ENCODE assay signal across 14 cellular contexts in genomic region chr1:224041032-224041431, GRCh38.
DNase-seq lines count a peak whose midpoint lies in the region; ATAC-seq, FAIRE-seq and TF ChIP-seq lines count a peak whose summit lies in the region.
"Had no signal": no experiment of that assay in that cellular context is flagged by ENCODE, and none has a peak within 500 bp of the region (broad histone marks: within the 10 kb centered on the region; RNA-seq: fewer than 3 reads in every experiment).

No MANE protein-coding gene starts in this region.

- 0 out of 3 replicates have a peak, but pooled peaks cover 4% of the 10 kb centered on the region for H3K36me3 Mint-ChIP-seq in GM23338 (ENCODE audit: low read depth)
- H3K36me3 Mint-ChIP-seq: CD8-positive, alpha-beta memory T cell had no signal

- H3K79me2 ChIP-seq in GM23338 (replicated peaks; ENCODE audit: insufficient read depth) (no peaks in the 10 kb centered on the region), GM12878 (ENCODE audit: control insufficient read depth, insufficient read depth, low read length) (no peaks in the 10 kb centered on the region), fibroblast of lung (ENCODE audit: control insufficient read depth, insufficient read depth, low read length) (no peaks in the 10 kb centered on the region)

- no peaks in the 10 kb centered on the region for H3F3A ChIP-seq in GM23338 (replicated peaks; ENCODE audit: low read depth)

- H3K27me3 ChIP-seq in GM23338 (ENCODE audit: insufficient read depth) (no peaks in the 10 kb centered on the region), GM12878 (replicated peaks in 1 of 2; ENCODE audit: control insufficient read depth in 2 of 2, insufficient read depth in 2 of 2, low read length in 1 of 2) (peaks cover 0 to 3% of the 10 kb centered on the region in 2 experiments; a peak in 2 of 4 replicates), fibroblast of lung (ENCODE audit: control insufficient read depth, insufficient read depth, low read length) (no peaks in the 10 kb centered on the region), ascending aorta (no peaks in the 10 kb centered on the region), gastrocnemius medialis (no peaks in the 10 kb centered on the region), upper lobe of left lung (no peaks in the 10 kb centered on the region)

- H3K9me3 ChIP-seq in GM12878 (replicated peaks; ENCODE audit: control insufficient read depth, insufficient read depth, low read length) (no peaks in the 10 kb centered on the region), fibroblast of lung (ENCODE audit: control insufficient read depth, insufficient read depth, low read depth, low read length) (no peaks in the 10 kb centered on the region), ascending aorta (no peaks in the 10 kb centered on the region), gastrocnemius medialis (no peaks in the 10 kb centered on the region), upper lobe of left lung (no peaks in the 10 kb centered on the region)
- H3K9me3 ChIP-seq: A549, Caco-2 had no signal

- H3K9ac ChIP-seq in GM12878 (ENCODE audit: control insufficient read depth, insufficient read depth, low read length): no peak overlapping the region
- no peak overlapping the region for H3K9ac ChIP-seq in fibroblast of lung (ENCODE audit: insufficient read depth, low read length)

- H3K4me1 ChIP-seq in GM23338 (ENCODE audit: insufficient read depth): no peaks in the 10 kb centered on the region
- no peaks in the 10 kb centered on the region for H3K4me1 ChIP-seq in GM12878 (ENCODE audit: control insufficient read depth, insufficient read depth, low read length)
- peaks cover 3% of the 10 kb centered on the region for H3K4me1 ChIP-seq in fibroblast of lung (ENCODE audit: control insufficient read depth, extremely low read depth, insufficient read depth, low read length)
- no peaks in the 10 kb centered on the region for H3K4me1 ChIP-seq in ascending aorta
- no peaks in the 10 kb centered on the region for H3K4me1 ChIP-seq in gastrocnemius medialis
- peaks cover 0 to 4% (median 0%) of the 10 kb centered on the region in 4 donors for H3K4me1 ChIP-seq in upper lobe of left lung
- H3K4me1 ChIP-seq: A549, Caco-2 had no signal

- POLR2A ChIA-PET in GM12878 (lab: Charles Lee): no interaction called here

- H2AFZ ChIP-seq in GM23338: peak overlapping the region; percentile 69
- no peak overlapping the region for H2AFZ ChIP-seq in GM12878 (ENCODE audit: control insufficient read depth, low read depth, low read length)
- H2AFZ ChIP-seq in fibroblast of lung (ENCODE audit: low read length): peak overlapping the region; percentile 3

- H3K36me3 ChIP-seq in GM23338 (ENCODE audit: insufficient read depth): no peaks in the 10 kb centered on the region
- H3K36me3 ChIP-seq in GM12878 (ENCODE audit: control insufficient read depth in 2 of 2, insufficient read depth in 2 of 2, low read length in 1 of 2): no peaks in the 10 kb centered on the region
- no peaks in the 10 kb centered on the region for H3K36me3 ChIP-seq in fibroblast of lung (ENCODE audit: control insufficient read depth, insufficient read depth, low read length)
- H3K36me3 ChIP-seq in ascending aorta: no peaks in the 10 kb centered on the region
- H3K36me3 ChIP-seq in gastrocnemius medialis: no peaks in the 10 kb centered on the region
- no peaks in the 10 kb centered on the region for H3K36me3 ChIP-seq in upper lobe of left lung

- H3K27ac Mint-ChIP-seq in GM23338: no peak overlapping the region
- H3K27ac Mint-ChIP-seq: CD8-positive, alpha-beta memory T cell had no signal

- no peaks in the 10 kb centered on the region for H3K4me1 Mint-ChIP-seq in GM23338
- H3K4me1 Mint-ChIP-seq: CD8-positive, alpha-beta memory T cell had no signal

- H3K9me2 ChIP-seq in GM23338 (ENCODE audit: insufficient read depth): peaks cover 8% of the 10 kb centered on the region; the same call in 1 of the 2 replicates

- DNase-seq in GM23338 (ENCODE audit: low spot score) (no peak), LNCaP clone FGC (ENCODE audit: low read depth) (no peak), GM12878 (ENCODE audit: low read depth, low spot score) (no peak), fibroblast of lung (ENCODE audit: low read depth in 2 of 2) (no peak), ascending aorta (ENCODE audit: low spot score in 2 of 2) (no peak), gastrocnemius medialis (no peak), upper lobe of left lung (no peak)
- DNase-seq: Caco-2; CD8-positive, alpha-beta memory T cell; DND-41; GDM1; H7; IMR-90 had no signal

- no peak for TF ChIP-seq POLR2A in GM12878 (IDR thresholded peaks at IDR 0.05; ENCODE audit: low read depth, low read length)
- no peak for TF ChIP-seq POLR2A in gastrocnemius medialis (IDR thresholded peaks at IDR 0.05)
- TF ChIP-seq POLR2A in upper lobe of left lung (IDR thresholded peaks at IDR 0.05): no peak

- TF ChIP-seq EP300 in GM12878 (IDR thresholded peaks at IDR 0.05; ENCODE audit: borderline replicate concordance in 1 of 2, control insufficient read depth in 1 of 2, low read depth in 2 of 2, low read length in 2 of 2): no peak
- TF ChIP-seq EP300 in upper lobe of left lung (IDR thresholded peaks at IDR 0.05): no peak

- H3K4me2 ChIP-seq in GM23338: no peak overlapping the region
- no peak overlapping the region for H3K4me2 ChIP-seq in GM12878 (ENCODE audit: control insufficient read depth, insufficient read depth)
- no peak overlapping the region for H3K4me2 ChIP-seq in fibroblast of lung (ENCODE audit: extremely low read depth, insufficient read depth, low read length)
- H3K4me2 ChIP-seq: A549 had no signal

- H3K4me3 ChIP-seq in GM23338 (no peak overlapping the region), LNCaP clone FGC (ENCODE audit: low read depth, low read length) (peak overlapping the region; percentile 16), GM12878 (no peak overlapping the region), fibroblast of lung (replicated peaks in 1 of 4; ENCODE audit: control extremely low read depth in 1 of 4, insufficient read depth in 1 of 4, low read depth in 3 of 4, low read length in 4 of 4) (no peak overlapping the region), ascending aorta (no peak overlapping the region), gastrocnemius medialis (no peak overlapping the region), upper lobe of left lung (no peak overlapping the region)
- H3K4me3 ChIP-seq: A549 had no signal

- H4K20me1 ChIP-seq in GM23338 (replicated peaks; ENCODE audit: insufficient read depth) (no peaks in the 10 kb centered on the region), GM12878 (ENCODE audit: control insufficient read depth, insufficient read depth) (no peaks in the 10 kb centered on the region), fibroblast of lung (ENCODE audit: control insufficient read depth, extremely low read depth, insufficient read depth, low read length) (no peaks in the 10 kb centered on the region)

- SMC1A ChIA-PET in GM12878 (lab: Charles Lee; ENCODE audit: uncharacterized antibody, unreplicated experiment): no interaction called here

- RAD21 ChIA-PET in GM12878 (lab: Charles Lee; ENCODE audit: unreplicated experiment): no interaction called here

- intact Hi-C loops in GM12878 (cut with micrococcal nuclease; ENCODE audit: unreplicated experiment) (no loop called here), ascending aorta (cut with DNase I) (no loop called here), gastrocnemius medialis (cut with DNase I; ENCODE audit: low total_unique reads) (no loop called here)

- H3K9me3 Mint-ChIP-seq in GM23338: no peaks in the 10 kb centered on the region
- H3K9me3 Mint-ChIP-seq: CD8-positive, alpha-beta memory T cell had no signal

- no peak overlapping the region for H3K4me3 Mint-ChIP-seq in GM23338
- H3K4me3 Mint-ChIP-seq: CD8-positive, alpha-beta memory T cell had no signal

- H3K27me3 Mint-ChIP-seq in GM23338 (ENCODE audit: insufficient read depth, low read depth, poor library complexity): no peaks in the 10 kb centered on the region

- H3K27ac ChIP-seq in GM23338 (ENCODE audit: low read depth) (no peak overlapping the region), GM12878 (ENCODE audit: control insufficient read depth, insufficient read depth) (no peak overlapping the region), fibroblast of lung (ENCODE audit: insufficient read depth, low read length) (no peak overlapping the region), ascending aorta (no peak overlapping the region), gastrocnemius medialis (no peak overlapping the region), upper lobe of left lung (no peak overlapping the region)
- H3K27ac ChIP-seq: A549 had no signal

- ATAC-seq in GM23338 (no peak), GM12878 (peak; percentile 32; the same call in 1 of the 3 replicates), gastrocnemius medialis (no peak), upper lobe of left lung (ENCODE audit: low FRiP score in 2 of 2) (no peak)

- TF ChIP-seq CTCF in GM23338 (conservative IDR thresholded peaks at IDR 0.05; ENCODE audit: low read depth in 2 of 2): no peak
- TF ChIP-seq CTCF in LNCaP clone FGC (IDR thresholded peaks at IDR 0.05; ENCODE audit: control insufficient read depth, extremely low read depth, insufficient read depth): no peak
- no peak for TF ChIP-seq CTCF in GM12878 (IDR thresholded peaks at IDR 0.05 in 2 of 3, conservative IDR thresholded peaks at IDR 0.05 in 1 of 3; ENCODE audit: control insufficient read depth in 2 of 3, extremely low read depth in 1 of 3, insufficient read depth in 1 of 3, low read depth in 3 of 3, low read length in 3 of 3)
- no peak for TF ChIP-seq CTCF in fibroblast of lung (conservative IDR thresholded peaks at IDR 0.05 in 1 of 2, IDR thresholded peaks at IDR 0.05 in 1 of 2; ENCODE audit: low read depth in 1 of 2, low read length in 2 of 2)
- TF ChIP-seq CTCF in ascending aorta (IDR thresholded peaks at IDR 0.05): no peak
- no peak for TF ChIP-seq CTCF in gastrocnemius medialis (IDR thresholded peaks at IDR 0.05 in 4 of 5, conservative IDR thresholded peaks at IDR 0.05 in 1 of 5)
- TF ChIP-seq CTCF in upper lobe of left lung (IDR thresholded peaks at IDR 0.05): no peak

- 22% methylated on average over 3 of the region's 3 CpGs for WGBS in GM12878 (ENCODE audit: insufficient coverage, insufficient replicate concordance, low lambda C conversion rate, missing lambda C conversion rate)
- WGBS in upper lobe of left lung, 2 donors: 51 to 70% methylated on average over 3 of the region's 3 CpGs

- no peak for FAIRE-seq in GM12878 (lab: Jason Lieb, UNC)
- FAIRE-seq: A549 had no signal

- CTCF ChIA-PET in GM12878 (lab: Yijun Ruan, JAX): interaction anchor here (1.3 to 1.4 kb wide), 2 partner anchors 10 to 342 kb away, joined by 3 to 6 read pairs; no protein-coding TSS in a partner anchor

- TF ChIP-seq RAD21 in GM12878 (IDR thresholded peaks at IDR 0.05; ENCODE audit: insufficient read depth, low read depth, low read length): no peak

- no TSS peak for BruUV-seq in GM12878 (replicated peaks; lab: Mats Ljungman, UMichigan)

- in situ Hi-C loops in GM12878 (cut with MboI) (no loop called here), gastrocnemius medialis (cut with MboI; ENCODE audit: low sequenced_read_pairs in 4 of 4) (no loop called here)

TF ChIP-seq in GM23338, 12 proteins besides CTCF, POLR2A, EP300 and RAD21 (continues in another document):
- TF ChIP-seq EZH2phosphoT487 (IDR thresholded peaks at IDR 0.05; ENCODE audit: unreplicated experiment) (no peak), POLR2AphosphoS5 (IDR thresholded peaks at IDR 0.05; ENCODE audit: low read depth) (no peak)

TF ChIP-seq in GM12878, 131 proteins besides CTCF, POLR2A, EP300 and RAD21:
- no peak for TF ChIP-seq RB1 (IDR thresholded peaks at IDR 0.05; ENCODE audit: borderline replicate concordance)
